ENCODE assay signal across 9 cellular contexts in the genomic region with DNA sequence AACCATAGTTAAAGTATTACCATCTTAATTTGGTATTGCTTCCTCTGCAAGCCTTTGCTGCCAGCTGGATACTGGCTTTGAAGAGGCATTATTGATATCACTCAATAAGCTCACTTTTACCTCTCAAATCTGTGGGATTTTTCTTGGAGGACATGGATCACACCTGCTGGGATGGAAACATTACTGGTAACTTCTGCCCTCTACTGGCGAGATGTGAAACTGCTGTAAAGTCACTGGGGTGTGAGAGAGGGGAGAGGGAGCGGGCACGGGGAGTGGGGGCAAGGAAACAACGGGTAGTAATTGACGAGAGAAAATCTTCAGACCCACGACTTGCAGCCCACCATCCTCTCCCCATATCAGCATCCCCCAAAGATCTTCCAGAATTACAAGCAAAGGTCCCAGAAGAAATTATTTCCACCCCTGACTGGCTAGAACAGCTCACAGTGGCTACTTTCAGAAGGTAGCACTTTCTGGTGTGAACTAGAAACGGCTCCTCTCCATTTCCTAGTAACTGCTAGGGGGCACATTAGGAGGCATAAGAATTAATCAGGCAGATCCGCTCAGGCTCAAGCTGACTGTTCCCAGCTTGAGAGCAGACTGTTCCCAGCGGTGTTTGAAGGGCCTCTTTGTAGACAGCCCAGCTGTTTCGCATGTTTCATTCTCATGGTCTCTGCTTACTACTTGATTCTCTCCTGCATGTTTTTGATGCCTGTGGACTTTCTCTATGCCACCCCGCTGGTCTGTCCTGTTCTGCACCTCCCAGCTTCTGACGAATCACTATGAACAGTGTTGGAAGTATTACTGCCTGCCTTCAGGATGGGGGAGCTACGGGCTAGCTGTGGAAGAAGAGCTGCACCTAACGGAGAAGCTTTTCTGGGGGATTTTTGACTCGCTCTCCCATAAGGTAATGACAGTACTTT.
A peak's percentile ranks its signal among the peaks of the same experiment; 100 is the strongest.
DNase-seq lines count a peak whose midpoint lies in the region; ATAC-seq and TF ChIP-seq lines count a peak whose summit lies in the region.
"Had no signal": no experiment of that assay in that cellular context is flagged by ENCODE, and none has a peak within 500 bp of the region (broad histone marks: within the 10 kb centered on the region; RNA-seq: fewer than 3 reads in every experiment).

No MANE protein-coding gene starts in this region.

- H3K9me3 Mint-ChIP-seq in activated CD4-positive, alpha-beta memory T cell treated with anti-CD3 and anti-CD28 coated beads, Interleukin-2, amount 10 ng/mL, durations not matched to agents 7 days and 5 days = no peaks in the 10 kb centered on the region
- H3K9me3 Mint-ChIP-seq: activated naive CD8-positive, alpha-beta T cell treated with anti-CD3 and anti-CD28 coated beads, Interleukin-2, amount 10 ng/mL, durations not matched to agents 7 days and 5 days had no signal

- peak; percentile 2 to 12 for DNase-seq in activated CD4-positive, alpha-beta T cell treated with anti-CD3 and anti-CD28 coated beads for 24 hours (ENCODE audit: low read depth in 2 of 2)
- DNase-seq in activated CD4-positive, alpha-beta T cell treated with anti-CD3 and anti-CD28 coated beads for 1 hour = no peak
- DNase-seq in NCI-H1105 treated with DMSO at 0.1 percent for 48 hours (lab: John Stamatoyannopoulos, UW) (peak; percentile 37), foreskin fibroblast (peak in 1 of 2 donors; percentile 59), trophoblast cell (peak; percentile 91 to 95)
- peak; percentile 23 for DNase-seq in activated CD4-positive, alpha-beta memory T cell treated with anti-CD3 and anti-CD28 coated beads, Interleukin-2, amount 10 ng/mL, durations not matched to agents 7 days and 5 days
- DNase-seq: activated naive CD8-positive, alpha-beta T cell treated with anti-CD3 and anti-CD28 coated beads, Interleukin-2, amount 10 ng/mL, durations not matched to agents 7 days and 5 days had no signal

- no peaks in the 10 kb centered on the region for H3K79me1 ChIP-seq in trophoblast cell (ENCODE audit: low read length)

- no peak overlapping the region for H3K27ac ChIP-seq in trophoblast cell (ENCODE audit: low read depth, low read length)

- no peak overlapping the region for H2AK5ac ChIP-seq in trophoblast cell (ENCODE audit: low read length)

- H3K4me2 ChIP-seq in trophoblast cell (ENCODE audit: low read length) = no peak overlapping the region

- H4K8ac ChIP-seq in trophoblast cell (ENCODE audit: low read depth, low read length) = no peak overlapping the region

- H3K36me3 ChIP-seq in trophoblast cell (ENCODE audit: control insufficient read depth in 1 of 2, insufficient read depth in 2 of 2, low read length in 2 of 2) = peaks cover 0 to under 1% of the 10 kb centered on the region in 2 experiments

- H3K4me1 ChIP-seq in trophoblast cell (ENCODE audit: control insufficient read depth in 1 of 2, insufficient read depth in 2 of 2, low read length in 2 of 2) = peaks cover 0 to 6% of the 10 kb centered on the region in 2 experiments

- H3K9me3 ChIP-seq in trophoblast cell (ENCODE audit: insufficient read depth, low read depth, low read length) = no peaks in the 10 kb centered on the region

- H3K4me1 Mint-ChIP-seq in activated CD4-positive, alpha-beta memory T cell treated with anti-CD3 and anti-CD28 coated beads, Interleukin-2, amount 10 ng/mL, durations not matched to agents 7 days and 5 days = no peaks in the 10 kb centered on the region
- H3K4me1 Mint-ChIP-seq: activated naive CD8-positive, alpha-beta T cell treated with anti-CD3 and anti-CD28 coated beads, Interleukin-2, amount 10 ng/mL, durations not matched to agents 7 days and 5 days had no signal

- H3K27me3 Mint-ChIP-seq in activated CD4-positive, alpha-beta memory T cell treated with anti-CD3 and anti-CD28 coated beads, Interleukin-2, amount 10 ng/mL, durations not matched to agents 7 days and 5 days = peaks cover 3% of the 10 kb centered on the region

- no peak overlapping the region for H4K12ac ChIP-seq in trophoblast cell (ENCODE audit: low read depth, low read length)

- no peak overlapping the region for H2AFZ ChIP-seq in trophoblast cell (ENCODE audit: insufficient read depth, low read length, poor library complexity)

- TF ChIP-seq CTCF in foreskin fibroblast (IDR thresholded peaks at IDR 0.05; ENCODE audit: low read depth, low read length) = peak; percentile 86

- no peak overlapping the region for H3K4me3 ChIP-seq in foreskin fibroblast (ENCODE audit: low read depth in 1 of 2, low read length in 2 of 2)
- H3K4me3 ChIP-seq in trophoblast cell (ENCODE audit: low read depth, low read length) = no peak overlapping the region

- WGBS in trophoblast cell (ENCODE audit: extremely low coverage, insufficient coverage, insufficient read length) = no CpG with 5 or more reads among the region's 15 CpGs

- no peak overlapping the region for H3K27ac Mint-ChIP-seq in activated CD4-positive, alpha-beta memory T cell treated with anti-CD3 and anti-CD28 coated beads, Interleukin-2, amount 10 ng/mL, durations not matched to agents 7 days and 5 days
- H3K27ac Mint-ChIP-seq: activated naive CD8-positive, alpha-beta T cell treated with anti-CD3 and anti-CD28 coated beads, Interleukin-2, amount 10 ng/mL, durations not matched to agents 7 days and 5 days had no signal

- ATAC-seq in GM21526 (IDR thresholded peaks at IDR 0.05; ENCODE audit: low FRiP score, unreplicated experiment) (no peak), HG03095 (IDR thresholded peaks at IDR 0.05; ENCODE audit: unreplicated experiment) (no peak)

- no peak overlapping the region for H3K18ac ChIP-seq in trophoblast cell (ENCODE audit: low read length)

- H4K91ac ChIP-seq in trophoblast cell (ENCODE audit: low read depth, low read length) = no peak overlapping the region

- H3K9ac ChIP-seq in trophoblast cell (ENCODE audit: low read length) = no peak overlapping the region

- no peaks in the 10 kb centered on the region for H3K36me3 Mint-ChIP-seq in activated CD4-positive, alpha-beta memory T cell treated with anti-CD3 and anti-CD28 coated beads, Interleukin-2, amount 10 ng/mL, durations not matched to agents 7 days and 5 days (ENCODE audit: low read depth)
- H3K36me3 Mint-ChIP-seq: activated naive CD8-positive, alpha-beta T cell treated with anti-CD3 and anti-CD28 coated beads, Interleukin-2, amount 10 ng/mL, durations not matched to agents 7 days and 5 days had no signal

- H3K4ac ChIP-seq in trophoblast cell (ENCODE audit: low read depth, low read length) = no peak overlapping the region

- no peak overlapping the region for H2BK120ac ChIP-seq in trophoblast cell (ENCODE audit: insufficient read depth, low read length, poor library complexity)

- H3K14ac ChIP-seq in trophoblast cell (ENCODE audit: low read length) = no peak overlapping the region

- H2BK12ac ChIP-seq in trophoblast cell (ENCODE audit: low read length) = no peak overlapping the region

- no peaks in the 10 kb centered on the region for H3K27me3 ChIP-seq in trophoblast cell (ENCODE audit: insufficient read depth, low read length)

- H3K23ac ChIP-seq in trophoblast cell (ENCODE audit: low read length) = no peak overlapping the region

- H3K79me2 ChIP-seq in trophoblast cell (ENCODE audit: control insufficient read depth, insufficient read depth, low read length, poor library complexity) = no peaks in the 10 kb centered on the region

- no peak overlapping the region for H3K4me3 Mint-ChIP-seq in activated CD4-positive, alpha-beta memory T cell treated with anti-CD3 and anti-CD28 coated beads, Interleukin-2, amount 10 ng/mL, durations not matched to agents 7 days and 5 days
- H3K4me3 Mint-ChIP-seq: activated naive CD8-positive, alpha-beta T cell treated with anti-CD3 and anti-CD28 coated beads, Interleukin-2, amount 10 ng/mL, durations not matched to agents 7 days and 5 days had no signal

- no peak overlapping the region for H2BK5ac ChIP-seq in trophoblast cell (ENCODE audit: low read depth, low read length, poor library complexity)

- CTCF ChIA-PET in activated CD4-positive, alpha-beta memory T cell treated with anti-CD3 and anti-CD28 coated beads, Interleukin-2, amount 10 ng/mL, durations not matched to agents 7 days and 5 days (lab: Charles Lee) = interaction anchor here (0.8 to 2.1 kb wide), 6 partner anchors 9 to 230 kb away, joined by 3 to 12 read pairs (median 4); a partner anchor contains a TSS

- POLR2A ChIA-PET in activated CD4-positive, alpha-beta memory T cell treated with anti-CD3 and anti-CD28 coated beads, Interleukin-2, amount 10 ng/mL, durations not matched to agents 7 days and 5 days (lab: Charles Lee) = no interaction called here
